In the genomic region with DNA sequence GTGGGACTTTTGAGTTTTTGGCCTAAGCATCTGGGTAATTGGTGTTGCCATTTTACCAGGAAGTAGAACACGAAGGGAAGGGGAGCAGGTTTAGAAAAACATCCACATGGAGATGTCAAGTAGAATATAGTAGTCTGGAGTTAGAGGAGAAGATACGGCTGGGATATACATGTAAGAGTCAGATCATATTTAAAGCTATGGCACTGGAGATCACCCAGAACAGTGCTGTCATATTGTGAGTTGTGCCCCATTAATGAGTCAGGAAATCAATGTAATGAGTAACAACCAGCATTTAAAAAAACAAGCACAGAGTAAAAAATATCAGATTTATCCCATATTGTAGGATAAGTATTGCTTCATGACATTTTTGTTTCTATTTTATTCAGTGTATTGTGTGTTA, we compare ENCODE assay signal across 1 cellular context.
TF ChIP-seq lines count a peak whose summit lies in the region.

No MANE protein-coding gene starts in this region.

TF ChIP-seq in GM23338, 12 proteins besides CTCF, POLR2A, EP300 and RAD21 (continued from another document):
- TF ChIP-seq REST (IDR thresholded peaks at IDR 0.05; ENCODE audit: unreplicated experiment), result no peak
- no peak for TF ChIP-seq JUNB (IDR thresholded peaks at IDR 0.05; ENCODE audit: unreplicated experiment)
- TF ChIP-seq, protein P1, sequence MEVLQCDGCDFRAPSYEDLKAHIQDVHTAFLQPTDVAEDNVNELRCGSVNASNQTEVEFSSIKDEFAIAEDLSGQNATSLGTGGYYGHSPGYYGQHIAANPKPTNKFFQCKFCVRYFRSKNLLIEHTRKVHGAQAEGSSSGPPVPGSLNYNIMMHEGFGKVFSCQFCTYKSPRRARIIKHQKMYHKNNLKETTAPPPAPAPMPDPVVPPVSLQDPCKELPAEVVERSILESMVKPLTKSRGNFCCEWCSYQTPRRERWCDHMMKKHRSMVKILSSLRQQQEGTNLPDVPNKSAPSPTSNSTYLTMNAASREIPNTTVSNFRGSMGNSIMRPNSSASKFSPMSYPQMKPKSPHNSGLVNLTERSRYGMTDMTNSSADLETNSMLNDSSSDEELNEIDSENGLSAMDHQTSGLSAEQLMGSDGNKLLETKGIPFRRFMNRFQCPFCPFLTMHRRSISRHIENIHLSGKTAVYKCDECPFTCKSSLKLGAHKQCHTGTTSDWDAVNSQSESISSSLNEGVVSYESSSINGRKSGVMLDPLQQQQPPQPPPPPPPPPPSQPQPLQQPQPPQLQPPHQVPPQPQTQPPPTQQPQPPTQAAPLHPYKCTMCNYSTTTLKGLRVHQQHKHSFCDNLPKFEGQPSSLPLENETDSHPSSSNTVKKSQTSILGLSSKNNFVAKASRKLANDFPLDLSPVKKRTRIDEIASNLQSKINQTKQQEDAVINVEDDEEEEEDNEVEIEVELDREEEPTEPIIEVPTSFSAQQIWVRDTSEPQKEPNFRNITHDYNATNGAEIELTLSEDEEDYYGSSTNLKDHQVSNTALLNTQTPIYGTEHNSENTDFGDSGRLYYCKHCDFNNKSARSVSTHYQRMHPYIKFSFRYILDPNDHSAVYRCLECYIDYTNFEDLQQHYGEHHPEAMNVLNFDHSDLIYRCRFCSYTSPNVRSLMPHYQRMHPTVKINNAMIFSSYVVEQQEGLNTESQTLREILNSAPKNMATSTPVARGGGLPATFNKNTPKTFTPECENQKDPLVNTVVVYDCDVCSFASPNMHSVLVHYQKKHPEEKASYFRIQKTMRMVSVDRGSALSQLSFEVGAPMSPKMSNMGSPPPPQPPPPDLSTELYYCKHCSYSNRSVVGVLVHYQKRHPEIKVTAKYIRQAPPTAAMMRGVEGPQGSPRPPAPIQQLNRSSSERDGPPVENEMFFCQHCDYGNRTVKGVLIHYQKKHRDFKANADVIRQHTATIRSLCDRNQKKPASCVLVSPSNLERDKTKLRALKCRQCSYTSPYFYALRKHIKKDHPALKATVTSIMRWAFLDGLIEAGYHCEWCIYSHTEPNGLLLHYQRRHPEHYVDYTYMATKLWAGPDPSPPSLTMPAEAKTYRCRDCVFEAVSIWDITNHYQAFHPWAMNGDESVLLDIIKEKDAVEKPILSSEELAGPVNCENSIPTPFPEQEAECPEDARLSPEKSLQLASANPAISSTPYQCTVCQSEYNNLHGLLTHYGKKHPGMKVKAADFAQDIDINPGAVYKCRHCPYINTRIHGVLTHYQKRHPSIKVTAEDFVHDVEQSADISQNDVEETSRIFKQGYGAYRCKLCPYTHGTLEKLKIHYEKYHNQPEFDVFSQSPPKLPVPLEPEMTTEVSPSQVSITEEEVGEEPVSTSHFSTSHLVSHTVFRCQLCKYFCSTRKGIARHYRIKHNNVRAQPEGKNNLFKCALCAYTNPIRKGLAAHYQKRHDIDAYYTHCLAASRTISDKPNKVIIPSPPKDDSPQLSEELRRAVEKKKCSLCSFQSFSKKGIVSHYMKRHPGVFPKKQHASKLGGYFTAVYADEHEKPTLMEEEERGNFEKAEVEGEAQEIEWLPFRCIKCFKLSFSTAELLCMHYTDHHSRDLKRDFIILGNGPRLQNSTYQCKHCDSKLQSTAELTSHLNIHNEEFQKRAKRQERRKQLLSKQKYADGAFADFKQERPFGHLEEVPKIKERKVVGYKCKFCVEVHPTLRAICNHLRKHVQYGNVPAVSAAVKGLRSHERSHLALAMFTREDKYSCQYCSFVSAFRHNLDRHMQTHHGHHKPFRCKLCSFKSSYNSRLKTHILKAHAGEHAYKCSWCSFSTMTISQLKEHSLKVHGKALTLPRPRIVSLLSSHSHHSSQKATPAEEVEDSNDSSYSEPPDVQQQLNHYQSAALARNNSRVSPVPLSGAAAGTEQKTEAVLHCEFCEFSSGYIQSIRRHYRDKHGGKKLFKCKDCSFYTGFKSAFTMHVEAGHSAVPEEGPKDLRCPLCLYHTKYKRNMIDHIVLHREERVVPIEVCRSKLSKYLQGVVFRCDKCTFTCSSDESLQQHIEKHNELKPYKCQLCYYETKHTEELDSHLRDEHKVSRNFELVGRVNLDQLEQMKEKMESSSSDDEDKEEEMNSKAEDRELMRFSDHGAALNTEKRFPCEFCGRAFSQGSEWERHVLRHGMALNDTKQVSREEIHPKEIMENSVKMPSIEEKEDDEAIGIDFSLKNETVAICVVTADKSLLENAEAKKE (CRISPR knock-in tag; IDR thresholded peaks at IDR 0.05), result no peak
- no peak for TF ChIP-seq POLR2AphosphoS5 (IDR thresholded peaks at IDR 0.05; ENCODE audit: low read depth)
- no peak for TF ChIP-seq EZH2 (IDR thresholded peaks at IDR 0.05; ENCODE audit: low read depth, unreplicated experiment)
- no peak for TF ChIP-seq NANOG (IDR thresholded peaks at IDR 0.05; ENCODE audit: borderline replicate concordance)
